Comparison of ENCODE assay signal across 8 cellular contexts in genomic region chr6:31497595-31498476, GRCh38. TPM values are rescaled to one million over a fixed set of nuclear protein-coding genes. Genes with fewer than 3 reads are reported as not detected.
DNase-seq lines count a peak whose midpoint lies in the region; ATAC-seq and TF ChIP-seq lines count a peak whose summit lies in the region.

Gene MICB (plus strand): TSS chr6:31498145. CDS start chr6:31498194, 49 bp downstream.

- no peaks in the 10 kb centered on the region for H3K27me3 ChIP-seq in CD4-positive, alpha-beta T cell (ENCODE audit: control insufficient read depth, insufficient read depth, low read length)
- no peaks in the 10 kb centered on the region for H3K27me3 ChIP-seq in right cardiac atrium (ENCODE audit: control insufficient read depth, insufficient read depth)

- H3K27ac ChIP-seq in CD4-positive, alpha-beta T cell (ENCODE audit: low read depth, low read length) = peak within 1 kb of the TSS; percentile 63
- peak within 1 kb of the TSS; percentile 19 for H3K27ac ChIP-seq in right cardiac atrium (ENCODE audit: low read length)

- peaks cover 78% of the 10 kb centered on the region for H3K4me1 Mint-ChIP-seq in CD4-positive, alpha-beta T cell (ENCODE audit: low read depth)
- H3K4me1 Mint-ChIP-seq in T-helper 1 cell treated with Interleukin-12 subunit alpha and Interleukin-12 subunit beta and Interleukin-4 antibody, amounts not matched to agents 30 μg/mL and 1 μg/mL, for 36 hours (ENCODE audit: low read depth) = peaks cover 51% of the 10 kb centered on the region

- peaks cover 9% of the 10 kb centered on the region for H3K36me3 Mint-ChIP-seq in CD4-positive, alpha-beta T cell (ENCODE audit: low read depth)
- H3K36me3 Mint-ChIP-seq in T-helper 1 cell treated with Interleukin-12 subunit alpha and Interleukin-12 subunit beta and Interleukin-4 antibody, amounts not matched to agents 30 μg/mL and 1 μg/mL, for 36 hours (ENCODE audit: low read depth) = peaks cover 18% of the 10 kb centered on the region

- H3K9me3 Mint-ChIP-seq in CD4-positive, alpha-beta T cell = no peaks in the 10 kb centered on the region
- no peaks in the 10 kb centered on the region for H3K9me3 Mint-ChIP-seq in T-helper 1 cell treated with Interleukin-12 subunit alpha and Interleukin-12 subunit beta and Interleukin-4 antibody, amounts not matched to agents 30 μg/mL and 1 μg/mL, for 36 hours

- H3K27ac Mint-ChIP-seq in CD4-positive, alpha-beta T cell = peak within 1 kb of the TSS; percentile 83
- H3K27ac Mint-ChIP-seq in T-helper 1 cell treated with Interleukin-12 subunit alpha and Interleukin-12 subunit beta and Interleukin-4 antibody, amounts not matched to agents 30 μg/mL and 1 μg/mL, for 36 hours = peak within 1 kb of the TSS; percentile 75

- H3K27me3 Mint-ChIP-seq in CD4-positive, alpha-beta T cell = no peaks in the 10 kb centered on the region
- H3K27me3 Mint-ChIP-seq in T-helper 1 cell treated with Interleukin-12 subunit alpha and Interleukin-12 subunit beta and Interleukin-4 antibody, amounts not matched to agents 30 μg/mL and 1 μg/mL, for 36 hours (ENCODE audit: low read depth) = no peaks in the 10 kb centered on the region

- CTCF ChIA-PET in CD4-positive, alpha-beta T cell (lab: Charles Lee) = interaction anchor here (0.6 to 1.2 kb wide), 4 partner anchors 14 to 956 kb away, joined by 3 to 4 read pairs (median 4); no protein-coding TSS in a partner anchor

- 1% methylated on average over 61 of the region's 61 CpGs for WGBS in right cardiac atrium

- peak within 1 kb of the TSS; percentile 72 for H3K4me3 ChIP-seq in Jurkat, Clone E6-1 (ENCODE audit: low read length)
- peak within 1 kb of the TSS; percentile 92 for H3K4me3 ChIP-seq in right cardiac atrium (ENCODE audit: low read length)

- ATAC-seq in CD4-positive, alpha-beta T cell (ENCODE audit: poor library complexity) = peak; percentile 78
- ATAC-seq in GM19463 (IDR thresholded peaks at IDR 0.05; ENCODE audit: unreplicated experiment) (peak; percentile 59), right cardiac atrium (peak; percentile 79 to 81), HG02973 (IDR thresholded peaks at IDR 0.05; ENCODE audit: unreplicated experiment) (no peak)

- POLR2A ChIA-PET in CD4-positive, alpha-beta T cell (lab: Charles Lee) = interaction anchor here (0.8 to 5.2 kb wide), 10 partner anchors 15 to 400 kb away, joined by 3 to 88 read pairs (median 4); partner anchors contain the start of genes DDX39B and LTB

- peak; percentile 66 to 85 (median 79) for DNase-seq in CD4-positive, alpha-beta T cell
- DNase-seq in Jurkat, Clone E6-1 (ENCODE audit: low read depth, low spot score) = peak; percentile 91
- DNase-seq in amygdala (lab: John Stamatoyannopoulos, UW) (peak in 34 of 56 donors; percentile 2 to 72 (median 39)), right cardiac atrium (peak; percentile 76 to 91 (median 86)), retina (peak; percentile 63)

- peak within 1 kb of the TSS; percentile 95 for H3K4me3 Mint-ChIP-seq in CD4-positive, alpha-beta T cell
- peak within 1 kb of the TSS; percentile 91 for H3K4me3 Mint-ChIP-seq in T-helper 1 cell treated with Interleukin-12 subunit alpha and Interleukin-12 subunit beta and Interleukin-4 antibody, amounts not matched to agents 30 μg/mL and 1 μg/mL, for 36 hours

- TF ChIP-seq CTCF in CD4-positive, alpha-beta T cell (IDR thresholded peaks at IDR 0.05) = no peak

- no peaks in the 10 kb centered on the region for H3K9me3 ChIP-seq in CD4-positive, alpha-beta T cell (ENCODE audit: control insufficient read depth, low read length)
- H3K9me3 ChIP-seq in right cardiac atrium (ENCODE audit: control insufficient read depth, low read length) = no peaks in the 10 kb centered on the region

- intact Hi-C loops in CD4-positive, alpha-beta T cell (cut with DNase I, micrococcal nuclease) = loop anchor here in 1 of 2 experiments (1.0 to 5.0 kb wide), 2 partner anchors 36 to 44 kb away; partner anchors contain the start of gene DDX39B
- intact Hi-C loops in right cardiac atrium (cut with DNase I) = no loop called here

- H3K4me1 ChIP-seq in right cardiac atrium (ENCODE audit: control insufficient read depth, insufficient read depth, low read length) = no peaks in the 10 kb centered on the region

RNA-seq across cellular contexts. Expression of gene MICB, which starts in this region (rescaled TPM):
- total RNA-seq in CD4-positive, alpha-beta T cell = 10 to 100 TPM; 14.3 to 14.7 TPM
- 28.2 TPM for polyA plus RNA-seq in Jurkat, Clone E6-1 (2012; ENCODE audit: insufficient read depth, insufficient read length)
- total RNA-seq in right cardiac atrium = 1 to 10 TPM; 1.6 to 1.8 (median 1.6) TPM
- 1.2 TPM for polyA plus RNA-seq in right cardiac atrium

Comparison
In these comparisons a context has a peak if more than half of its experiments do, and no peak if none do; other contexts are left out.
1. RNA of gene MICB (total RNA-seq): 14.3 to 14.7 TPM in CD4-positive, alpha-beta T cell; 1.6 to 1.8 TPM in right cardiac atrium; every median in the first group is over 4 times any median in the second.
2. DNase-seq: peak in every context shown above with its lines; median percentile 91 in Jurkat, Clone E6-1; 86 in right cardiac atrium; 79 in CD4-positive, alpha-beta T cell; 63 in retina; 39 in amygdala.